Comparison of ENCODE assay signal across 2 cellular contexts in genomic region chr1:196980859-196981258, GRCh38.
TF ChIP-seq lines count a peak whose summit lies in the region.

No MANE protein-coding gene starts in this region.

TF ChIP-seq in HepG2, 621 proteins besides CTCF, POLR2A, EP300 and RAD21:
- TF ChIP-seq CEBPB (IDR thresholded peaks at IDR 0.05; ENCODE audit: borderline replicate concordance, low read depth, low read length) (peak; percentile 9; the same call in 1 of the 2 replicates), NCOR1 (IDR thresholded peaks at IDR 0.05; ENCODE audit: borderline replicate concordance, low read length) (no peak), ETS1 (CRISPR knock-in tag; IDR thresholded peaks at IDR 0.05) (no peak), REPIN1 (CRISPR knock-in tag; IDR thresholded peaks at IDR 0.05; ENCODE audit: borderline replicate concordance, low read depth) (no peak), ZNF678 (CRISPR knock-in tag; IDR thresholded peaks at IDR 0.05) (no peak), SOX13 (IDR thresholded peaks at IDR 0.05) (no peak), SOX13 (CRISPR knock-in tag; conservative IDR thresholded peaks at IDR 0.05 in 1 of 2, IDR thresholded peaks at IDR 0.05 in 1 of 2) (no peak), PITX1 (CRISPR knock-in tag; IDR thresholded peaks at IDR 0.05) (no peak), SMARCE1 (IDR thresholded peaks at IDR 0.05; ENCODE audit: borderline replicate concordance) (no peak)

TF ChIP-seq in K562, 482 proteins besides CTCF, POLR2A, EP300 and RAD21:
- TF ChIP-seq TAF15 (IDR thresholded peaks at IDR 0.05; ENCODE audit: low read depth, low read length) (no peak), NCOA6 (IDR thresholded peaks at IDR 0.05) (no peak), CEBPB (tag; IDR thresholded peaks at IDR 0.05) (peak; percentile 50; the same call in 1 of the 2 replicates), CEBPG (CRISPR knock-in tag; IDR thresholded peaks at IDR 0.05) (no peak), CEBPG (tag; conservative IDR thresholded peaks at IDR 0.05 in 1 of 2, IDR thresholded peaks at IDR 0.05 in 1 of 2) (peak; percentile 15 to 79; a peak in 2 of 4 replicates), ATF4 (CRISPR knock-in tag; IDR thresholded peaks at IDR 0.05) (no peak)
